ENCODE assay signal across 21 cellular contexts in genomic region chr2:125560855-125561254, GRCh38.
"Had no signal": no experiment of that assay in that cellular context is flagged by ENCODE, and none has a peak within 500 bp of the region (broad histone marks: within the 10 kb centered on the region; RNA-seq: fewer than 3 reads in every experiment).

No MANE protein-coding gene starts in this region.

- H3K36me3 ChIP-seq: MG63 had no signal

- DNase-seq: KBM-7, MG63, NCI-H1092, NCI-H1105 treated with DMSO at 0.1 percent for 48 hours, NCI-H1417 treated with DMSO at 0.1 percent for 48 hours, NCI-H146, NCI-H1694 treated with DMSO at 0.1 percent for 48 hours, NCI-H1930, NCI-H2081, NCI-H2107, NCI-H2227 treated with DMSO at 0.1 percent for 48 hours, NCI-H510A, NCI-H524 treated with DMSO at 0.1 percent for 48 hours, NCI-H69, NCI-H774, PC-3, SHP77, SK-N-SH, SW 1271 had no signal

- H3K4me3 ChIP-seq: MG63 had no signal

- H3K9me3 ChIP-seq: MG63, SK-N-SH had no signal

- H3K9ac ChIP-seq: SK-N-SH had no signal

- H3K27ac ChIP-seq: RWPE1 had no signal

- H3K27me3 ChIP-seq: MG63 had no signal

- H3K4me2 ChIP-seq: SK-N-SH had no signal

- ATAC-seq: Panc1, PC-3 had no signal
